11 cellular contexts compared by ENCODE assay signal in the genomic region with DNA sequence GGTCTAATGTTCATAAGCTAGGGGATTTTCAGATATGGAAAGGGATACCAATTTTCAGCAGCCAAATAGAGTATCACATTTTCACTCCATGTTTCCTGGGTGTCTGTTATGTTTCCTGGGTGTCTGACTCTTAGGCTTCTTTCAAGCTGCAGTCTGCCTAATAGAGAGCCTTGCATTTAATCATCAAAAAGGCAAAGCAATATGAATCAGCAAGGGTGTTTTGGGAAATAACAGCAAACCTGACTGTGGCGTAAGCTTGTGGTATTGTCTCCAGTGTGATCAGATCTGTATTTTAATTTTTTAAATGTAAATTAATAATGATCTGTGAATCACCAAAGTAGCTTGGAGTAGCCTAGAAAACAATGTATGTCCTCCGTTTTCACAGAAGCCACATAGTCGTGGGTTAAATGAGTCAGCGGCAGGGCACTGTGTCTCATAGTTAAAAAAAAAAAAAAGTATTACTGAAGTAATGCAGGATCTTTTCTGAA. TPM values are rescaled to one million over a fixed set of nuclear protein-coding genes. Genes with fewer than 3 reads are reported as not detected.
DNase-seq lines count a peak whose midpoint lies in the region; ATAC-seq and TF ChIP-seq lines count a peak whose summit lies in the region.
"Had no signal": no experiment of that assay in that cellular context is flagged by ENCODE, and none has a peak within 500 bp of the region (broad histone marks: within the 10 kb centered on the region; RNA-seq: fewer than 3 reads in every experiment).

No MANE protein-coding gene starts in this region.

- H3K9me3 ChIP-seq in left lung: no peaks in the 10 kb centered on the region
- H3K9me3 ChIP-seq: esophagus muscularis mucosa had no signal

- no peak for TF ChIP-seq CTCF in foreskin keratinocyte (conservative IDR thresholded peaks at IDR 0.05)
- TF ChIP-seq CTCF in left lung (IDR thresholded peaks at IDR 0.05): no peak

- peak; percentile 80 for DNase-seq in activated effector memory CD4-positive, alpha-beta T cell treated with anti-CD3 and anti-CD28 coated beads, Interleukin-2, amount 50 U/mL, for 16 hours
- DNase-seq in activated effector memory CD4-positive, alpha-beta T cell treated with Interleukin-2 at 50 U/mL for 16 hours: no peak
- DNase-seq in foreskin keratinocyte (peak in 1 of 2 donors; percentile 63), left lung (no peak)
- DNase-seq: naive B cell had no signal

- intact Hi-C loops in left lung (cut with DNase I): no loop called here

- no peak overlapping the region for H3K4me3 ChIP-seq in left lung
- H3K4me3 ChIP-seq: esophagus muscularis mucosa had no signal

- H3K27ac ChIP-seq in foreskin keratinocyte (no peak overlapping the region), left lung (no peak overlapping the region)
- H3K27ac ChIP-seq: esophagus muscularis mucosa had no signal

- peaks cover 96% of the 10 kb centered on the region for H3K36me3 Mint-ChIP-seq in activated T-helper 17 cell treated with anti-CD3 and anti-CD28 coated beads, Interleukin-2, amount 50 U/mL, for 72 hours (ENCODE audit: low read depth)
- peaks cover 41% of the 10 kb centered on the region for H3K36me3 Mint-ChIP-seq in stimulated activated naive CD8-positive, alpha-beta T cell treated with anti-CD3 and anti-CD28 coated beads, Interleukin-15, Interleukin-2, amounts not matched to agents 100 ng/mL and 50 ng/mL, for 24 hours (ENCODE audit: low read depth)

- H3K4me1 ChIP-seq in foreskin keratinocyte: peaks cover 12% of the 10 kb centered on the region
- peaks cover 0 to 17% of the 10 kb centered on the region in 2 donors for H3K4me1 ChIP-seq in left lung

- peaks cover 0 to 51% of the 10 kb centered on the region in 2 donors for H3K36me3 ChIP-seq in left lung

- peak overlapping the region; percentile 58 for H3K4me3 Mint-ChIP-seq in activated T-helper 17 cell treated with anti-CD3 and anti-CD28 coated beads, Interleukin-2, amount 50 U/mL, for 72 hours
- H3K4me3 Mint-ChIP-seq in stimulated activated naive CD8-positive, alpha-beta T cell treated with anti-CD3 and anti-CD28 coated beads, Interleukin-15, Interleukin-2, amounts not matched to agents 100 ng/mL and 50 ng/mL, for 24 hours: no peak overlapping the region
- H3K4me3 Mint-ChIP-seq: naive B cell; stimulated activated memory B cell treated with anti-CD40 and anti-IgM and Interleukin-4, amounts not matched to agents 10 μg/mL and 1 μg/mL and 100 μg/mL, for 72 hours had no signal

- no peaks in the 10 kb centered on the region for H3K27me3 Mint-ChIP-seq in activated T-helper 17 cell treated with anti-CD3 and anti-CD28 coated beads, Interleukin-2, amount 50 U/mL, for 72 hours
- H3K27me3 Mint-ChIP-seq in stimulated activated naive CD8-positive, alpha-beta T cell treated with anti-CD3 and anti-CD28 coated beads, Interleukin-15, Interleukin-2, amounts not matched to agents 100 ng/mL and 50 ng/mL, for 24 hours: no peaks in the 10 kb centered on the region
- H3K27me3 Mint-ChIP-seq: naive B cell; stimulated activated memory B cell treated with anti-CD40 and anti-IgM and Interleukin-4, amounts not matched to agents 10 μg/mL and 1 μg/mL and 100 μg/mL, for 72 hours had no signal

- peaks cover 46% of the 10 kb centered on the region for H3K4me1 Mint-ChIP-seq in activated T-helper 17 cell treated with anti-CD3 and anti-CD28 coated beads, Interleukin-2, amount 50 U/mL, for 72 hours
- peaks cover 47% of the 10 kb centered on the region for H3K4me1 Mint-ChIP-seq in stimulated activated naive CD8-positive, alpha-beta T cell treated with anti-CD3 and anti-CD28 coated beads, Interleukin-15, Interleukin-2, amounts not matched to agents 100 ng/mL and 50 ng/mL, for 24 hours (ENCODE audit: low read depth)

- H3K27ac Mint-ChIP-seq in activated T-helper 17 cell treated with anti-CD3 and anti-CD28 coated beads, Interleukin-2, amount 50 U/mL, for 72 hours: peak overlapping the region; percentile 94
- H3K27ac Mint-ChIP-seq in stimulated activated naive CD8-positive, alpha-beta T cell treated with anti-CD3 and anti-CD28 coated beads, Interleukin-15, Interleukin-2, amounts not matched to agents 100 ng/mL and 50 ng/mL, for 24 hours: peak overlapping the region; percentile 78

- no peaks in the 10 kb centered on the region for H3K27me3 ChIP-seq in foreskin keratinocyte
- H3K27me3 ChIP-seq in left lung: no peaks in the 10 kb centered on the region
- H3K27me3 ChIP-seq: esophagus muscularis mucosa had no signal

- no peaks in the 10 kb centered on the region for H3K9me3 Mint-ChIP-seq in activated T-helper 17 cell treated with anti-CD3 and anti-CD28 coated beads, Interleukin-2, amount 50 U/mL, for 72 hours
- no peaks in the 10 kb centered on the region for H3K9me3 Mint-ChIP-seq in stimulated activated naive CD8-positive, alpha-beta T cell treated with anti-CD3 and anti-CD28 coated beads, Interleukin-15, Interleukin-2, amounts not matched to agents 100 ng/mL and 50 ng/mL, for 24 hours
- H3K9me3 Mint-ChIP-seq: naive B cell had no signal

- ATAC-seq in activated T-helper 17 cell treated with anti-CD3 and anti-CD28 coated beads, Interleukin-2, amount 50 U/mL, for 72 hours (replicated peaks): peak; percentile 81
- ATAC-seq in foreskin keratinocyte (peak; percentile 61), HG03139 (IDR thresholded peaks at IDR 0.05; ENCODE audit: unreplicated experiment) (no peak), HG03175 (IDR thresholded peaks at IDR 0.05; ENCODE audit: unreplicated experiment) (no peak), left lung (no peak)
- ATAC-seq: stimulated activated memory B cell treated with anti-CD40 and anti-IgM and Interleukin-4, amounts not matched to agents 10 μg/mL and 1 μg/mL and 100 μg/mL, for 72 hours had no signal

RNA-seq across cellular contexts. Expression of a gene that starts 10.4 kb away (rescaled TPM):
- 100 to 1,000 TPM; 114 to 253 TPM for total RNA-seq in activated T-helper 17 cell treated with anti-CD3 and anti-CD28 coated beads, Interleukin-2, amount 50 U/mL, for 72 hours
- total RNA-seq in foreskin keratinocyte (30.1 and 41.4 TPM in 2 replicates), left lung (10 to 100 TPM; 64.2 to 78.8 TPM)
- polyA plus RNA-seq in foreskin keratinocyte: 13.9 and 33.2 TPM in 2 replicates

Comparison
In these comparisons a context has a peak if more than half of its experiments do, and no peak if none do; other contexts are left out.
1. ATAC-seq: peak in activated T-helper 17 cell treated with anti-CD3 and anti-CD28 coated beads, Interleukin-2, amount 50 U/mL, for 72 hours (single experiment) and foreskin keratinocyte (single experiment); none in HG03139 (single experiment), HG03175 (single experiment) and left lung (single experiment).